8 cellular contexts compared by ENCODE assay signal in genomic region chr9:121201045-121201737, GRCh38. TPM values are rescaled to one million over a fixed set of nuclear protein-coding genes. Genes with fewer than 3 reads are reported as not detected.
DNase-seq lines count a peak whose midpoint lies in the region; ATAC-seq and TF ChIP-seq lines count a peak whose summit lies in the region.

No MANE protein-coding gene starts in this region.

- peaks cover 5% of the 10 kb centered on the region; the same call in 1 of the 2 replicates for H3K36me3 ChIP-seq in BE2C

- H3K4me1 ChIP-seq in BE2C, result peaks cover 7% of the 10 kb centered on the region

- no peaks in the 10 kb centered on the region for H3K9me3 ChIP-seq in BE2C

- H3K27me3 Mint-ChIP-seq in mesothelial cell of epicardium (ENCODE audit: low read depth), result no peaks in the 10 kb centered on the region

- H3K4me3 ChIP-seq in BE2C (ENCODE audit: low read depth, low read length), result peak overlapping the region; percentile 86

- ATAC-seq in GM19397 (IDR thresholded peaks at IDR 0.05; ENCODE audit: unreplicated experiment), result peak; percentile 39
- ATAC-seq in HG03571 (IDR thresholded peaks at IDR 0.05; ENCODE audit: unreplicated experiment), result peak; percentile 20

- no peaks in the 10 kb centered on the region for H3K27me3 ChIP-seq in BE2C

- TF ChIP-seq CTCF in BE2C (IDR thresholded peaks at IDR 0.05; ENCODE audit: low read depth, low read length), result no peak
- no peak for TF ChIP-seq CTCF in mesothelial cell of epicardium (IDR thresholded peaks at IDR 0.05; ENCODE audit: unreplicated experiment)

- H3K36me3 Mint-ChIP-seq in mesothelial cell of epicardium, result no peaks in the 10 kb centered on the region

- peak overlapping the region; percentile 91 for H3K4me3 Mint-ChIP-seq in mesothelial cell of epicardium

- peak overlapping the region; percentile 95 for H3K27ac Mint-ChIP-seq in mesothelial cell of epicardium

- no peaks in the 10 kb centered on the region for H3K9me3 Mint-ChIP-seq in mesothelial cell of epicardium

- DNase-seq in BE2C, result peak; percentile 53
- peak; percentile 10 to 13 for DNase-seq in activated CD4-positive, alpha-beta T cell treated with anti-CD3 and anti-CD28 coated beads, Interleukin-2, amount 50 U/mL, for 24 hours (ENCODE audit: low read depth in 1 of 2, low spot score in 1 of 2)
- DNase-seq in effector CD4-positive, alpha-beta T cell, result peak; percentile 35
- DNase-seq in mesothelial cell of epicardium (ENCODE audit: low spot score in 2 of 2, unreplicated experiment in 2 of 2), result peak; percentile 25 to 53
- peak; percentile 6 to 12 for DNase-seq in stimulated activated CD8-positive, alpha-beta memory T cell treated with anti-CD3 and anti-CD28 coated beads, Interleukin-7, amount 100 ng/mL, for 1 hour (ENCODE audit: low read depth in 2 of 2)
- no peak for DNase-seq in ecto neural progenitor cell (ENCODE audit: low spot score)

- peaks cover 48% of the 10 kb centered on the region for H3K4me1 Mint-ChIP-seq in mesothelial cell of epicardium

RNA-seq across cellular contexts. Expression of gene RAB14, which starts 0.5 kb away (rescaled TPM):
- polyA plus RNA-seq in BE2C (2012; ENCODE audit: insufficient read depth, insufficient read length, low read depth), result 56.2 TPM
- 54.9 to 61.5 TPM (median 58.3 TPM) in 3 replicates for total RNA-seq in mesothelial cell of epicardium
